ENCODE assay signal across 1 cellular context in genomic region chr11:10752061-10752460, GRCh38.
TF ChIP-seq lines count a peak whose summit lies in the region.

No MANE protein-coding gene starts in this region.

TF ChIP-seq in WTC11, 78 proteins besides CTCF, POLR2A, EP300 and RAD21 (continued from another document):
- no peak for TF ChIP-seq CREB1 (CRISPR knock-in tag; IDR thresholded peaks at IDR 0.05)
- no peak for TF ChIP-seq ZBTB43 (CRISPR knock-in tag; IDR thresholded peaks at IDR 0.05)
- no peak for TF ChIP-seq HMGA2 (CRISPR knock-in tag; IDR thresholded peaks at IDR 0.05)
